25 cellular contexts compared by ENCODE assay signal in the genomic region with DNA sequence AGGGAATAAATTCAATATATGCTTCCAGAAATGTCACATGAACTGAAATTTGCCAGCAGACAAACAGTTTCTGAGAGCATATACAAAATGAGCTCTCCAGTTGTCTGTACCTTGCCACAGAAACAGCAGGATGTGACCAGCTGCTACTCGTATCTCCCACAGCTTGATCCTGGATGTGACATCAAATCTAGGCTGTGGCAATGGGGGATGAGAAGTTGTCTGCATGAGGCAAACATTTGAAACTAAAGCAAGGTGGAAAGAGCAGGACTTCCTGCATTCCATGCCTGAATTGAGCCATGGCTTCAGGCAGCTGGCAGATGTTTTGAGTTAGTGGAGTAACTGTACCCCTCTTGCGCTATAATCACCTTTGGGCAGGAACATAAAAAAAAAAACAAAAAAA.
A peak's percentile ranks its signal among the peaks of the same experiment; 100 is the strongest.
DNase-seq lines count a peak whose midpoint lies in the region; ATAC-seq, FAIRE-seq and TF ChIP-seq lines count a peak whose summit lies in the region.
"Had no signal": no experiment of that assay in that cellular context is flagged by ENCODE, and none has a peak within 500 bp of the region (broad histone marks: within the 10 kb centered on the region; RNA-seq: fewer than 3 reads in every experiment).

No MANE protein-coding gene starts in this region.

- H2AK5ac ChIP-seq in H9 (ENCODE audit: insufficient read length, low read length) = no peak overlapping the region

- H3K9me3 Mint-ChIP-seq in H9 (no peaks in the 10 kb centered on the region; a peak in 1 of 5 replicates), astrocyte (ENCODE audit: unreplicated experiment) (no peaks in the 10 kb centered on the region), neural progenitor cell (peaks cover 5% of the 10 kb centered on the region)
- H3K9me3 Mint-ChIP-seq: CD4-positive, alpha-beta T cell had no signal

- no peak overlapping the region for H3K4me3 ChIP-seq in astrocyte (ENCODE audit: insufficient read depth, low read depth, low read length)
- H3K4me3 ChIP-seq in neural progenitor cell = no peak overlapping the region
- H3K4me3 ChIP-seq in upper lobe of right lung = no peak overlapping the region
- H3K4me3 ChIP-seq: BLaER1, SJSA1 had no signal

- no peak overlapping the region for H3K4ac ChIP-seq in H9 (ENCODE audit: low read depth, low read length)

- no peak overlapping the region for H3K4me3 Mint-ChIP-seq in H9
- H3K4me3 Mint-ChIP-seq in astrocyte (ENCODE audit: unreplicated experiment) = no peak overlapping the region
- H3K4me3 Mint-ChIP-seq in neural progenitor cell = no peak overlapping the region
- H3K4me3 Mint-ChIP-seq: CD4-positive, alpha-beta T cell had no signal

- no peak overlapping the region for H2BK5ac ChIP-seq in H9 (ENCODE audit: insufficient read length, low read length)

- no peak for TF ChIP-seq POLR2A in erythroblast (IDR thresholded peaks at IDR 0.05; ENCODE audit: low read length)

- H3K14ac ChIP-seq in H9 (ENCODE audit: insufficient read depth, low read length) = no peak overlapping the region

- H3K36me3 Mint-ChIP-seq in H9 (ENCODE audit: insufficient read depth in 1 of 3, low read depth in 3 of 3) (peaks cover 0 to 9% (median 5%) of the 10 kb centered on the region in 3 experiments; a peak in 3 of 7 replicates), astrocyte (ENCODE audit: low read depth, unreplicated experiment) (no peaks in the 10 kb centered on the region), neural progenitor cell (peaks cover 20% of the 10 kb centered on the region)

- H2BK120ac ChIP-seq in H9 (ENCODE audit: low read depth, low read length, poor library complexity, severe bottlenecking) = no peak overlapping the region

- H4K8ac ChIP-seq in H9 (replicated peaks; ENCODE audit: insufficient read length, low read depth, low read length) = no peak overlapping the region

- no peaks in the 10 kb centered on the region for H3K23me2 ChIP-seq in H9 (ENCODE audit: insufficient read length, low read depth, low read length, poor library complexity, severe bottlenecking)

- no peaks in the 10 kb centered on the region for H3K79me1 ChIP-seq in H9 (ENCODE audit: insufficient read depth, low read depth, low read length, poor library complexity, severe bottlenecking)

- H2BK20ac ChIP-seq in H9 (ENCODE audit: low read depth, low read length, poor library complexity, severe bottlenecking) = no peak overlapping the region

- H3K27ac ChIP-seq in H9 (ENCODE audit: insufficient read length, low read depth, low read length) (peak overlapping the region; percentile 29), astrocyte (ENCODE audit: low read depth, low read length) (no peak overlapping the region), neural progenitor cell (no peak overlapping the region), upper lobe of right lung (no peak overlapping the region)
- H3K27ac ChIP-seq: BLaER1, SJSA1 had no signal

- no CpG with 5 or more reads among the region's 2 CpGs for WGBS in H9 (ENCODE audit: extremely low coverage, insufficient read length, low lambda C conversion rate)

- H4K20me1 ChIP-seq in H9 (ENCODE audit: control insufficient read depth, insufficient read depth, insufficient read length) = peaks cover 3% of the 10 kb centered on the region
- H4K20me1 ChIP-seq in astrocyte (ENCODE audit: insufficient read depth, low read length) = no peaks in the 10 kb centered on the region
- H4K20me1 ChIP-seq in neural progenitor cell (ENCODE audit: low read depth) = peaks cover 13% of the 10 kb centered on the region
- H4K20me1 ChIP-seq: BLaER1 had no signal

- peaks cover 24% of the 10 kb centered on the region; the same call in 1 of the 2 replicates for H3K79me2 ChIP-seq in H9 (ENCODE audit: insufficient read depth, low read length)
- H3K79me2 ChIP-seq in astrocyte (ENCODE audit: insufficient read depth, low read length) = no peaks in the 10 kb centered on the region
- peaks cover 89% of the 10 kb centered on the region for H3K79me2 ChIP-seq in neural progenitor cell (ENCODE audit: low read depth)

- H3K4me2 ChIP-seq in H9 (ENCODE audit: insufficient read depth, insufficient read length, low read length) (peak overlapping the region; percentile 3), astrocyte (ENCODE audit: low read length) (no peak overlapping the region), neural progenitor cell (no peak overlapping the region)
- H3K4me2 ChIP-seq: BLaER1 had no signal

- H3T11ph ChIP-seq in H9 (ENCODE audit: low read length) = no peak overlapping the region

- H2AFZ ChIP-seq in H9 (ENCODE audit: low read length) (no peak overlapping the region), astrocyte (ENCODE audit: low read depth, low read length) (no peak overlapping the region), neural progenitor cell (replicated peaks) (no peak overlapping the region)

- peak; percentile 34 for FAIRE-seq in astrocyte (lab: Jason Lieb, UNC)
- FAIRE-seq: GM12892, GM19239, H54, RCC 7860 had no signal

- H2BK15ac ChIP-seq in H9 (ENCODE audit: low read depth, low read length) = no peak overlapping the region

- no peak overlapping the region for H3K56ac ChIP-seq in H9 (ENCODE audit: insufficient read length, low read depth, low read length)

- ATAC-seq in upper lobe of right lung (no peak), GM18520 (IDR thresholded peaks at IDR 0.05; ENCODE audit: unreplicated experiment) (no peak), HG03571 (IDR thresholded peaks at IDR 0.05; ENCODE audit: unreplicated experiment) (no peak)
- ATAC-seq: Right ventricle myocardium inferior had no signal

- no peak overlapping the region for H3K18ac ChIP-seq in H9 (ENCODE audit: insufficient read length, low read depth, low read length)

- no peaks in the 10 kb centered on the region for H3K9me3 ChIP-seq in H9 (ENCODE audit: control insufficient read depth, low read depth, low read length)
- no peaks in the 10 kb centered on the region for H3K9me3 ChIP-seq in astrocyte (ENCODE audit: insufficient read depth, low read depth, low read length)
- H3K9me3 ChIP-seq in neural progenitor cell (ENCODE audit: low read depth) = no peaks in the 10 kb centered on the region
- no peaks in the 10 kb centered on the region for H3K9me3 ChIP-seq in upper lobe of right lung
- H3K9me3 ChIP-seq: BLaER1, SJSA1 had no signal

- no peaks in the 10 kb centered on the region for H3K27me3 Mint-ChIP-seq in H9 (ENCODE audit: low read depth)
- H3K27me3 Mint-ChIP-seq in astrocyte (ENCODE audit: low read depth, unreplicated experiment) = no peaks in the 10 kb centered on the region
- peaks cover 3% of the 10 kb centered on the region for H3K27me3 Mint-ChIP-seq in neural progenitor cell (ENCODE audit: insufficient read depth, low read depth)
- H3K27me3 Mint-ChIP-seq: CD4-positive, alpha-beta T cell had no signal

- TF ChIP-seq CTCF in H9 (conservative IDR thresholded peaks at IDR 0.05) = no peak
- no peak for TF ChIP-seq CTCF in astrocyte (IDR thresholded peaks at IDR 0.05; ENCODE audit: insufficient read depth, low read depth, low read length)
- no peak for TF ChIP-seq CTCF in neural progenitor cell (IDR thresholded peaks at IDR 0.05)
- TF ChIP-seq CTCF in upper lobe of right lung (IDR thresholded peaks at IDR 0.05) = no peak

- peaks cover 14% of the 10 kb centered on the region for H3F3A ChIP-seq in neural progenitor cell (ENCODE audit: low read depth)

- no peaks in the 10 kb centered on the region for H3K27me3 ChIP-seq in H9 (ENCODE audit: insufficient read depth, low read length)
- no peaks in the 10 kb centered on the region for H3K27me3 ChIP-seq in astrocyte (ENCODE audit: insufficient read depth, low read length)
- H3K27me3 ChIP-seq in neural progenitor cell = no peaks in the 10 kb centered on the region
- no peaks in the 10 kb centered on the region for H3K27me3 ChIP-seq in upper lobe of right lung
- H3K27me3 ChIP-seq: SJSA1 had no signal

- DNase-seq in H9 (peak; percentile 52), astrocyte (ENCODE audit: low read depth) (no peak), iPS-NIHi11 (ENCODE audit: low spot score) (peak; percentile 1), neural progenitor cell (ENCODE audit: low spot score) (no peak), erythroblast (lab: John Stamatoyannopoulos, UW) (no peak), upper lobe of right lung (no peak)
- DNase-seq: ACHN; CD4-positive, alpha-beta T cell; COR-L47; DND-41; KBM-7; NCI-H1105; NCI-H1694; NCI-H446; NCI-H526; OCI-M1 had no signal

- peaks cover 7% of the 10 kb centered on the region; the same call in 1 of the 2 replicates for H3K4me1 ChIP-seq in H9 (ENCODE audit: insufficient read depth, low read length)
- no peaks in the 10 kb centered on the region for H3K4me1 ChIP-seq in astrocyte (ENCODE audit: insufficient read depth, low read length)
- peaks cover 34% of the 10 kb centered on the region for H3K4me1 ChIP-seq in neural progenitor cell
- no peaks in the 10 kb centered on the region for H3K4me1 ChIP-seq in upper lobe of right lung
- H3K4me1 ChIP-seq: BLaER1, SJSA1 had no signal

- peaks cover 58 to 72% of the 10 kb centered on the region in 2 experiments for H3K4me1 Mint-ChIP-seq in H9
- H3K4me1 Mint-ChIP-seq in astrocyte (ENCODE audit: low read depth, unreplicated experiment) = peaks cover 3% of the 10 kb centered on the region
- H3K4me1 Mint-ChIP-seq in neural progenitor cell = peaks cover 31% of the 10 kb centered on the region

- H3K9ac ChIP-seq in H9 (ENCODE audit: extremely low read depth, insufficient read length, low read length) (no peak overlapping the region), astrocyte (ENCODE audit: low read length) (no peak overlapping the region), neural progenitor cell (no peak overlapping the region)
- H3K9ac ChIP-seq: BLaER1 had no signal

- H3K23ac ChIP-seq in H9 (ENCODE audit: insufficient read length, low read depth, low read length) = no peak overlapping the region

- no peak overlapping the region for H2BK12ac ChIP-seq in H9 (ENCODE audit: insufficient read length, low read depth, low read length)

- H3K36me3 ChIP-seq in astrocyte (ENCODE audit: insufficient read depth, low read length) = no peaks in the 10 kb centered on the region
- H3K36me3 ChIP-seq in neural progenitor cell = no peaks in the 10 kb centered on the region
- no peaks in the 10 kb centered on the region for H3K36me3 ChIP-seq in upper lobe of right lung
- H3K36me3 ChIP-seq: BLaER1, SJSA1 had no signal

- intact Hi-C loops in upper lobe of right lung (cut with DNase I) = no loop called here

- H4K91ac ChIP-seq in H9 (ENCODE audit: insufficient read length, low read depth, low read length) = no peak overlapping the region

- H3K27ac Mint-ChIP-seq in H9 (peak overlapping the region; percentile 14 to 82 (median 40); a peak in 3 of 7 replicates), astrocyte (ENCODE audit: unreplicated experiment) (no peak overlapping the region), neural progenitor cell (peak overlapping the region; percentile 50)
- H3K27ac Mint-ChIP-seq: CD4-positive, alpha-beta T cell had no signal

- H4K5ac ChIP-seq in H9 (ENCODE audit: insufficient read length, low read depth, low read length) = no peak overlapping the region

Comparison
In these comparisons a context has a peak if more than half of its experiments do, and no peak if none do; other contexts are left out.
1. DNase-seq: peak in H9 (single experiment) and iPS-NIHi11 (single experiment); none in astrocyte (single experiment), neural progenitor cell (single experiment), erythroblast (0 of 2) and upper lobe of right lung (single experiment).